In genomic region chr19:41591951-41592562, GRCh38 we compare ENCODE assay signal across 29 cellular contexts. TPM values are rescaled to one million over a fixed set of nuclear protein-coding genes. Genes with fewer than 3 reads are reported as not detected.
"Had no signal": no experiment of that assay in that cellular context is flagged by ENCODE, and none has a peak within 500 bp of the region (broad histone marks: within the 10 kb centered on the region; RNA-seq: fewer than 3 reads in every experiment).

No MANE protein-coding gene starts in this region.

- H3K4me3 ChIP-seq: adrenal gland, Peyer's patch, SJSA1 had no signal

- H3K4me1 ChIP-seq: adrenal gland, Peyer's patch, SJSA1 had no signal

- ATAC-seq: activated CD8-positive, alpha-beta T cell treated with anti-CD3 and anti-CD28 coated beads, Interleukin-2, amount 10 ng/mL, durations not matched to agents 7 days and 5 days; SK-N-SH treated with all-trans-retinoic acid at 6 μM for 48 hours had no signal

- H3K4me3 Mint-ChIP-seq: activated CD8-positive, alpha-beta T cell treated with anti-CD3 and anti-CD28 coated beads, Interleukin-2, amount 10 ng/mL, durations not matched to agents 7 days and 5 days; activated naive CD8-positive, alpha-beta T cell treated with anti-CD3 and anti-CD28 coated beads, Interleukin-2, amount 10 ng/mL, durations not matched to agents 7 days and 5 days had no signal

- H3K27ac Mint-ChIP-seq: activated CD8-positive, alpha-beta T cell treated with anti-CD3 and anti-CD28 coated beads, Interleukin-2, amount 10 ng/mL, durations not matched to agents 7 days and 5 days; activated naive CD8-positive, alpha-beta T cell treated with anti-CD3 and anti-CD28 coated beads, Interleukin-2, amount 10 ng/mL, durations not matched to agents 7 days and 5 days had no signal

- H3K9me3 Mint-ChIP-seq: activated naive CD8-positive, alpha-beta T cell treated with anti-CD3 and anti-CD28 coated beads, Interleukin-2, amount 10 ng/mL, durations not matched to agents 7 days and 5 days had no signal

- H3K36me3 ChIP-seq: adrenal gland, Peyer's patch, SJSA1 had no signal

- H3K9me3 ChIP-seq: adrenal gland, Peyer's patch, SJSA1 had no signal

- H3K27ac ChIP-seq: adrenal gland, KMS-11, Peyer's patch, RWPE1, SJSA1 had no signal

- H3K27me3 ChIP-seq: Peyer's patch had no signal

- DNase-seq: activated CD4-positive, alpha-beta T cell treated with anti-CD3 and anti-CD28 coated beads for 48 hours; activated CD4-positive, alpha-beta T cell treated with anti-CD3 and anti-CD28 coated beads, Interleukin-2, amount 50 U/mL, for 4 hours; activated CD4-positive, CD25-positive, alpha-beta regulatory T cell treated with anti-CD3 and anti-CD28 coated beads, Interleukin-2, amount 50 U/mL, for 72 hours; activated CD8-positive, alpha-beta T cell treated with anti-CD3 and anti-CD28 coated beads, Interleukin-2, amount 10 ng/mL, durations not matched to agents 7 days and 5 days; activated naive CD4-positive, alpha-beta T cell treated with anti-CD3 and anti-CD28 coated beads, Interleukin-2, amount 50 U/mL, for 16 hours; activated naive CD8-positive, alpha-beta T cell treated with anti-CD3 and anti-CD28 coated beads, Interleukin-2, amount 10 ng/mL, durations not matched to agents 7 days and 5 days; anterior cingulate cortex; caudate nucleus; MV-4-11; NCI-H1092 treated with DMSO at 0.1 percent for 48 hours; NCI-H1417 treated with DMSO at 0.1 percent for 48 hours; NCI-H1694; NCI-H2029; NCI-H2107; NCI-H2171 treated with DMSO at 0.1 percent for 48 hours; NCI-H345; NCI-H510A; NCI-H69; Peyer's patch; SHP77; SW 1271 had no signal

RNA-seq across cellular contexts. Expression of gene CEACAM21, which starts 16.1 kb away (rescaled TPM):
- total RNA-seq: MCF 10A, SJSA1 had no signal

RNA-seq across cellular contexts. Expression of gene CEACAM4, which starts 34.8 kb away (rescaled TPM):
- total RNA-seq: activated CD8-positive, alpha-beta T cell treated with anti-CD3 and anti-CD28 coated beads, Interleukin-2, amount 10 ng/mL, durations not matched to agents 7 days and 5 days; activated naive CD8-positive, alpha-beta T cell treated with anti-CD3 and anti-CD28 coated beads, Interleukin-2, amount 10 ng/mL, durations not matched to agents 7 days and 5 days; cerebellum; MCF 10A; Peyer's patch; SJSA1; T-helper 1 cell treated with Interleukin-12 subunit alpha and Interleukin-12 subunit beta and Interleukin-4 antibody, amounts not matched to agents 30 ng/mL and 1 ng/mL, for 36 hours had no signal
